Comparison of ENCODE assay signal across 28 cellular contexts in the genomic region with DNA sequence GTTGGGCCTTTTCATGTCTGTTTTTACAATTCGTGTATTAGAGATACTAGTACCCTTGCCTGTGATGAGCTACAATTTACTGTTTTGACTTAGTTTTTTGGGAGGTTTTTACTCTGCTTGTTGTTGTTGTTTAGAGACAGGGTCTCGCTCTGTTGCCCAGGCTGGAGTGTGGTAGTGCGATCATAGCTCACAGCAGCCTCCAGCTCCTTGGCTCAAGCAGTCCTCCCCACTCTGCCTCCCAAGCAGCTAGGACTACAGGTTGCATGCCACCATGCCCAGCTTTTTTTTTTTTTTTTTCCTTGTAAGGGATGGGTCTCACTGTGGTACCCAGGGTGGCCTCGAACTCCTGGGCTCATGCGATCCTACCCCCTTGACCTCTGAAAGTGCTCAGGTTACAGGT. TPM values are rescaled to one million over a fixed set of nuclear protein-coding genes. Genes with fewer than 3 reads are reported as not detected.
"Had no signal": no experiment of that assay in that cellular context is flagged by ENCODE, and none has a peak within 500 bp of the region (broad histone marks: within the 10 kb centered on the region; RNA-seq: fewer than 3 reads in every experiment).

No MANE protein-coding gene starts in this region.

- H3K4me3 ChIP-seq: coronary artery, spleen, tibial nerve, upper lobe of right lung, vagina had no signal

- H3K27ac Mint-ChIP-seq: immature natural killer cell; nephron; stimulated activated memory B cell treated with anti-CD40 and anti-IgM and Interleukin-4, amounts not matched to agents 10 μg/mL and 1 μg/mL and 100 μg/mL, for 72 hours; stimulated activated naive CD8-positive, alpha-beta T cell treated with anti-CD3 and anti-CD28 coated beads, Interleukin-15, Interleukin-2, amounts not matched to agents 100 ng/mL and 50 ng/mL, for 24 hours had no signal

- H3K4me3 Mint-ChIP-seq: immature natural killer cell; naive B cell; nephron; stimulated activated memory B cell treated with anti-CD40 and anti-IgM and Interleukin-4, amounts not matched to agents 10 μg/mL and 1 μg/mL and 100 μg/mL, for 72 hours; stimulated activated naive CD8-positive, alpha-beta T cell treated with anti-CD3 and anti-CD28 coated beads, Interleukin-15, Interleukin-2, amounts not matched to agents 100 ng/mL and 50 ng/mL, for 24 hours had no signal

- H3K9me3 ChIP-seq: neutrophil, spleen, tibial nerve, upper lobe of right lung, vagina had no signal

- H3K4me1 ChIP-seq: spleen, upper lobe of right lung, vagina had no signal

- DNase-seq: effector CD4-positive, alpha-beta T cell; foreskin melanocyte; head of caudate nucleus; immature natural killer cell; kidney; left cardiac atrium; mesendoderm; naive B cell; spleen; stimulated activated CD4-positive, alpha-beta T cell treated with anti-CD3 and anti-CD28 coated beads, Interleukin-15, amount 100 ng/mL, for 24 hours; stimulated activated CD4-positive, alpha-beta T cell treated with anti-CD3 and anti-CD28 coated beads, Interleukin-1b, Interleukin-23, amount 100 ng/mL, for 48 hours; stimulated activated CD4-positive, alpha-beta T cell treated with anti-CD3 and anti-CD28 coated beads, Interleukin-4, amount 100 ng/mL, for 24 hours; upper lobe of right lung had no signal

- H3K27ac ChIP-seq: coronary artery, neutrophil, spleen, tibial nerve, upper lobe of right lung, vagina had no signal

- H3K9me3 Mint-ChIP-seq: immature natural killer cell; naive B cell; nephron; stimulated activated memory B cell treated with anti-CD40 and anti-IgM and Interleukin-4, amounts not matched to agents 10 μg/mL and 1 μg/mL and 100 μg/mL, for 72 hours; stimulated activated naive CD8-positive, alpha-beta T cell treated with anti-CD3 and anti-CD28 coated beads, Interleukin-15, Interleukin-2, amounts not matched to agents 100 ng/mL and 50 ng/mL, for 24 hours had no signal

- H3K4me1 Mint-ChIP-seq: nephron; stimulated activated memory B cell treated with anti-CD40 and anti-IgM and Interleukin-4, amounts not matched to agents 10 μg/mL and 1 μg/mL and 100 μg/mL, for 72 hours had no signal

- H3K27me3 Mint-ChIP-seq: naive B cell; stimulated activated memory B cell treated with anti-CD40 and anti-IgM and Interleukin-4, amounts not matched to agents 10 μg/mL and 1 μg/mL and 100 μg/mL, for 72 hours; stimulated activated naive CD8-positive, alpha-beta T cell treated with anti-CD3 and anti-CD28 coated beads, Interleukin-15, Interleukin-2, amounts not matched to agents 100 ng/mL and 50 ng/mL, for 24 hours had no signal

- ATAC-seq: sciatic nerve; stimulated activated memory B cell treated with anti-CD40 and anti-IgM and Interleukin-4, amounts not matched to agents 10 μg/mL and 1 μg/mL and 100 μg/mL, for 72 hours; upper lobe of right lung had no signal

- H3K27me3 ChIP-seq: neutrophil, spleen, tibial nerve, upper lobe of right lung, vagina had no signal

- FAIRE-seq: kidney had no signal

RNA-seq across cellular contexts. Expression of gene FAM186A, which starts 56.4 kb away (rescaled TPM):
- total RNA-seq: dermis microvascular lymphatic vessel endothelial cell, kidney, left cardiac atrium, liver, lung microvascular endothelial cell, osteoblast, pulmonary artery endothelial cell, sciatic nerve, skeletal muscle tissue, spleen, temporal lobe, tibial nerve, upper lobe of right lung, vagina had no signal
- polyA plus RNA-seq: immature natural killer cell, spleen had no signal
